ENCODE assay signal across 19 cellular contexts in the genomic region with DNA sequence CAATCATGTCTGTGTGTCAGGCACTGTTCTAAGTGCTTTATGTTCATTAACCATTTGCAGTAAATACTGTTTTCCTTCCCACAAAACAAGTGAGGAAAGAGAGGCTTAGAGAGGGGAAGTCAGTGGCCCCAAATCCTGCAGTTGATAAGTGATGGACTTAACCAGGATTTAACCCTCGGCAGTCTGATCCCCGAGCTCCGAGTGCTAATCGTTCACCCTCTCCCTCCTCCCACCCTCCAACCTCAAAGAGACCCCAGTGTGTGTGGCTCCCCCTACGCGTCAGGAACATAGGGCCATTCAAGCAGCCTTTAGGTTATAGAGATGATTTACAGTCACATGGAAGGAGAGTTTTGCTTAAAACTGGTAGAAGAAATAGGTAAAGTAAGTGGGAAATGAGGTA.
A peak's percentile ranks its signal among the peaks of the same experiment; 100 is the strongest.
DNase-seq lines count a peak whose midpoint lies in the region.
"Had no signal": no experiment of that assay in that cellular context is flagged by ENCODE, and none has a peak within 500 bp of the region (broad histone marks: within the 10 kb centered on the region; RNA-seq: fewer than 3 reads in every experiment).

No MANE protein-coding gene starts in this region.

- peak overlapping the region; percentile 74 for H3K27ac ChIP-seq in KOPT-K1 (ENCODE audit: low read depth, low read length, poor library complexity, severe bottlenecking)
- H3K27ac ChIP-seq: 22Rv1; A549; BLaER1 treated with 17β-estradiol and CSF1 and Interleukin-3, amounts not matched to agents 10 nM and 100 nM; C4-2B had no signal

- peaks cover 94% of the 10 kb centered on the region for H3K36me3 ChIP-seq in KOPT-K1 (ENCODE audit: insufficient read depth, low read length)

- DNase-seq in NCI-H82 (lab: John Stamatoyannopoulos, UW) = peak; percentile 67
- DNase-seq in NCI-H82 treated with DMSO at 0.1 percent for 48 hours (lab: John Stamatoyannopoulos, UW; ENCODE audit: unreplicated experiment) = no peak
- DNase-seq in HCEC 1CT = no peak
- DNase-seq in NCI-H2171 (lab: John Stamatoyannopoulos, UW) = no peak
- DNase-seq: AML-193; Caco-2; Calu3; CD4-positive, alpha-beta T cell; CD8-positive, alpha-beta T cell; DMS 273 treated with DMSO at 0.1 percent for 48 hours; DMS153; DMS53; DMS79; GF-D8 had no signal

- no peaks in the 10 kb centered on the region for H3K9me3 ChIP-seq in KOPT-K1 (ENCODE audit: insufficient read depth, low read length, poor library complexity, severe bottlenecking)
- H3K9me3 ChIP-seq: A549, Caco-2 had no signal
